ENCODE assay signal across 1 cellular context in genomic region chr3:28241221-28242160, GRCh38.
A peak's percentile ranks its signal among the peaks of the same experiment; 100 is the strongest.
TF ChIP-seq lines count a peak whose summit lies in the region.

A gene with protein sequence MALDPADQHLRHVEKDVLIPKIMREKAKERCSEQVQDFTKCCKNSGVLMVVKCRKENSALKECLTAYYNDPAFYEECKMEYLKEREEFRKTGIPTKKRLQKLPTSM (plus strand): TSS chr3:28241619. CDS start chr3:28241794, 175 bp downstream.

TF ChIP-seq in GM12878, 131 proteins besides CTCF, POLR2A, EP300 and RAD21 (continued from another document and continues in another):
- no peak for TF ChIP-seq CUX1 (IDR thresholded peaks at IDR 0.05; ENCODE audit: insufficient replicate concordance, low read depth, low read length)
- TF ChIP-seq YY1 (IDR thresholded peaks at IDR 0.05; ENCODE audit: low read depth, low read length): peak; percentile 75
- no peak for TF ChIP-seq PRDM15 (CRISPR knock-in tag; IDR thresholded peaks at IDR 0.05)
- TF ChIP-seq HDAC6 (IDR thresholded peaks at IDR 0.05; ENCODE audit: unreplicated experiment): no peak
- TF ChIP-seq NBN (IDR thresholded peaks at IDR 0.05): peak; percentile 54
- TF ChIP-seq E4F1 (IDR thresholded peaks at IDR 0.05; ENCODE audit: borderline replicate concordance, partially characterized antibody): peak; percentile 37
- peak; percentile 95 to 98 for TF ChIP-seq BHLHE40 (IDR thresholded peaks at IDR 0.05; ENCODE audit: borderline replicate concordance in 1 of 2, low read depth in 2 of 2, low read length in 1 of 2)
- 0 out of 2 replicates have a peak, but pooled peaks have one; percentile 60 for TF ChIP-seq RCOR1 (conservative IDR thresholded peaks at IDR 0.05; ENCODE audit: low read depth, low read length)
- TF ChIP-seq EZH2 (IDR thresholded peaks at IDR 0.05; ENCODE audit: borderline replicate concordance, control insufficient read depth, low read depth, low read length): no peak
- TF ChIP-seq REST (IDR thresholded peaks at IDR 0.05; ENCODE audit: low read depth, low read length): no peak
- TF ChIP-seq, protein P1, sequence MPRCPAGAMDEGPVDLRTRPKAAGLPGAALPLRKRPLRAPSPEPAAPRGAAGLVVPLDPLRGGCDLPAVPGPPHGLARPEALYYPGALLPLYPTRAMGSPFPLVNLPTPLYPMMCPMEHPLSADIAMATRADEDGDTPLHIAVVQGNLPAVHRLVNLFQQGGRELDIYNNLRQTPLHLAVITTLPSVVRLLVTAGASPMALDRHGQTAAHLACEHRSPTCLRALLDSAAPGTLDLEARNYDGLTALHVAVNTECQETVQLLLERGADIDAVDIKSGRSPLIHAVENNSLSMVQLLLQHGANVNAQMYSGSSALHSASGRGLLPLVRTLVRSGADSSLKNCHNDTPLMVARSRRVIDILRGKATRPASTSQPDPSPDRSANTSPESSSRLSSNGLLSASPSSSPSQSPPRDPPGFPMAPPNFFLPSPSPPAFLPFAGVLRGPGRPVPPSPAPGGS (IDR thresholded peaks at IDR 0.05; ENCODE audit: borderline replicate concordance, insufficient read depth, low read depth, low read length, poor library complexity, severe bottlenecking): no peak
- no peak for TF ChIP-seq KDM1A (IDR thresholded peaks at IDR 0.05; ENCODE audit: borderline replicate concordance)
- TF ChIP-seq RBBP5 (conservative IDR thresholded peaks at IDR 0.05): 0 out of 2 replicates have a peak, but pooled peaks have one; percentile 32
- 0 out of 2 replicates have a peak, but pooled peaks have one; percentile 62 for TF ChIP-seq WRNIP1 (IDR thresholded peaks at IDR 0.05; ENCODE audit: borderline replicate concordance, low read depth, low read length)
- TF ChIP-seq HDAC2 (IDR thresholded peaks at IDR 0.05): no peak
- peak; percentile 80 for TF ChIP-seq LARP7 (IDR thresholded peaks at IDR 0.05)
- no peak for TF ChIP-seq SMC3 (IDR thresholded peaks at IDR 0.05; ENCODE audit: borderline replicate concordance, low read length)
- TF ChIP-seq BRCA1 (IDR thresholded peaks at IDR 0.05; ENCODE audit: low read depth, low read length): no peak
- TF ChIP-seq TARDBP (IDR thresholded peaks at IDR 0.05; ENCODE audit: borderline replicate concordance): no peak
- peak; percentile 83 for TF ChIP-seq TAF1 (IDR thresholded peaks at IDR 0.05; ENCODE audit: borderline replicate concordance, low read depth, low read length)
- TF ChIP-seq RELA (IDR thresholded peaks at IDR 0.05; ENCODE audit: borderline replicate concordance, partially characterized antibody): no peak
- TF ChIP-seq SUZ12 (IDR thresholded peaks at IDR 0.05; ENCODE audit: unreplicated experiment): no peak
- TF ChIP-seq, protein P2, sequence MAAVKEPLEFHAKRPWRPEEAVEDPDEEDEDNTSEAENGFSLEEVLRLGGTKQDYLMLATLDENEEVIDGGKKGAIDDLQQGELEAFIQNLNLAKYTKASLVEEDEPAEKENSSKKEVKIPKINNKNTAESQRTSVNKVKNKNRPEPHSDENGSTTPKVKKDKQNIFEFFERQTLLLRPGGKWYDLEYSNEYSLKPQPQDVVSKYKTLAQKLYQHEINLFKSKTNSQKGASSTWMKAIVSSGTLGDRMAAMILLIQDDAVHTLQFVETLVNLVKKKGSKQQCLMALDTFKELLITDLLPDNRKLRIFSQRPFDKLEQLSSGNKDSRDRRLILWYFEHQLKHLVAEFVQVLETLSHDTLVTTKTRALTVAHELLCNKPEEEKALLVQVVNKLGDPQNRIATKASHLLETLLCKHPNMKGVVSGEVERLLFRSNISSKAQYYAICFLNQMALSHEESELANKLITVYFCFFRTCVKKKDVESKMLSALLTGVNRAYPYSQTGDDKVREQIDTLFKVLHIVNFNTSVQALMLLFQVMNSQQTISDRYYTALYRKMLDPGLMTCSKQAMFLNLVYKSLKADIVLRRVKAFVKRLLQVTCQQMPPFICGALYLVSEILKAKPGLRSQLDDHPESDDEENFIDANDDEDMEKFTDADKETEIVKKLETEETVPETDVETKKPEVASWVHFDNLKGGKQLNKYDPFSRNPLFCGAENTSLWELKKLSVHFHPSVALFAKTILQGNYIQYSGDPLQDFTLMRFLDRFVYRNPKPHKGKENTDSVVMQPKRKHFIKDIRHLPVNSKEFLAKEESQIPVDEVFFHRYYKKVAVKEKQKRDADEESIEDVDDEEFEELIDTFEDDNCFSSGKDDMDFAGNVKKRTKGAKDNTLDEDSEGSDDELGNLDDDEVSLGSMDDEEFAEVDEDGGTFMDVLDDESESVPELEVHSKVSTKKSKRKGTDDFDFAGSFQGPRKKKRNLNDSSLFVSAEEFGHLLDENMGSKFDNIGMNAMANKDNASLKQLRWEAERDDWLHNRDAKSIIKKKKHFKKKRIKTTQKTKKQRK (IDR thresholded peaks at IDR 0.05; ENCODE audit: low read depth, low read length): no peak
- peak; percentile 92 for TF ChIP-seq GATAD2B (conservative IDR thresholded peaks at IDR 0.05; ENCODE audit: low read depth)
- TF ChIP-seq CHD1 (IDR thresholded peaks at IDR 0.05; ENCODE audit: low read depth, low read length): no peak
- TF ChIP-seq TCF3 (IDR thresholded peaks at IDR 0.05; ENCODE audit: borderline replicate concordance, insufficient read depth, low read depth, low read length): peak; percentile 53; the same call in 1 of the 2 replicates
- no peak for TF ChIP-seq CREM (IDR thresholded peaks at IDR 0.05; ENCODE audit: low read depth)
- TF ChIP-seq MEF2A (IDR thresholded peaks at IDR 0.05; ENCODE audit: insufficient read depth, low read depth, low read length): no peak
- TF ChIP-seq ZSCAN29 (IDR thresholded peaks at IDR 0.05): peak; percentile 61; the same call in 1 of the 2 replicates
- TF ChIP-seq NR2F1 (conservative IDR thresholded peaks at IDR 0.05): peak; percentile 45
- TF ChIP-seq BCL11A (IDR thresholded peaks at IDR 0.05; ENCODE audit: low read depth, low read length): peak; percentile 68
- TF ChIP-seq POLR2AphosphoS5 (IDR thresholded peaks at IDR 0.05; ENCODE audit: low read length): peak; percentile 90
- TF ChIP-seq ZNF217 (IDR thresholded peaks at IDR 0.05): 0 out of 2 replicates have a peak, but pooled peaks have one; percentile 30
- no peak for TF ChIP-seq EGR1 (IDR thresholded peaks at IDR 0.05; ENCODE audit: borderline replicate concordance in 1 of 2, low read depth in 2 of 2, low read length in 2 of 2)
- TF ChIP-seq, protein P3, sequence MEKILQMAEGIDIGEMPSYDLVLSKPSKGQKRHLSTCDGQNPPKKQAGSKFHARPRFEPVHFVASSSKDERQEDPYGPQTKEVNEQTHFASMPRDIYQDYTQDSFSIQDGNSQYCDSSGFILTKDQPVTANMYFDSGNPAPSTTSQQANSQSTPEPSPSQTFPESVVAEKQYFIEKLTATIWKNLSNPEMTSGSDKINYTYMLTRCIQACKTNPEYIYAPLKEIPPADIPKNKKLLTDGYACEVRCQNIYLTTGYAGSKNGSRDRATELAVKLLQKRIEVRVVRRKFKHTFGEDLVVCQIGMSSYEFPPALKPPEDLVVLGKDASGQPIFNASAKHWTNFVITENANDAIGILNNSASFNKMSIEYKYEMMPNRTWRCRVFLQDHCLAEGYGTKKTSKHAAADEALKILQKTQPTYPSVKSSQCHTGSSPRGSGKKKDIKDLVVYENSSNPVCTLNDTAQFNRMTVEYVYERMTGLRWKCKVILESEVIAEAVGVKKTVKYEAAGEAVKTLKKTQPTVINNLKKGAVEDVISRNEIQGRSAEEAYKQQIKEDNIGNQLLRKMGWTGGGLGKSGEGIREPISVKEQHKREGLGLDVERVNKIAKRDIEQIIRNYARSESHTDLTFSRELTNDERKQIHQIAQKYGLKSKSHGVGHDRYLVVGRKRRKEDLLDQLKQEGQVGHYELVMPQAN (conservative IDR thresholded peaks at IDR 0.05): peak; percentile 60
